8 cellular contexts compared by ENCODE assay signal in genomic region chr1:100352267-100353072, GRCh38. TPM values are rescaled to one million over a fixed set of nuclear protein-coding genes. Genes with fewer than 3 reads are reported as not detected.
A peak's percentile ranks its signal among the peaks of the same experiment; 100 is the strongest.
DNase-seq lines count a peak whose midpoint lies in the region; ATAC-seq, FAIRE-seq and TF ChIP-seq lines count a peak whose summit lies in the region.

Gene CDC14A (plus strand): TSS chr1:100352506. CDS start chr1:100352955, 449 bp downstream.

- intact Hi-C loops in Caco-2 (cut with micrococcal nuclease; ENCODE audit: unreplicated experiment) = loop anchor here (1.0 to 5.0 kb wide), 4 partner anchors 32 to 220 kb away; partner anchors contain the start of genes SASS6 and TRMT13

- BruUV-seq in Caco-2 (replicated peaks; lab: Mats Ljungman, UMichigan) = no TSS peak

- H3K27me3 ChIP-seq in Caco-2 (replicated peaks; ENCODE audit: control insufficient read depth, insufficient read depth, low read length) = no peaks in the 10 kb centered on the region

- no peaks in the 10 kb centered on the region for H3K36me3 ChIP-seq in Caco-2 (ENCODE audit: control insufficient read depth, insufficient read depth, low read length)

- POLR2A ChIA-PET in Caco-2 (lab: Charles Lee) = interaction anchor here (1.1 to 1.2 kb wide), 2 partner anchors 32 to 87 kb away, joined by 3 to 4 read pairs; partner anchors contain the start of gene RTCA

- H3K9me3 ChIP-seq in Caco-2 = no peaks in the 10 kb centered on the region

- no peaks in the 10 kb centered on the region for H3K27me3 Mint-ChIP-seq in Caco-2 (ENCODE audit: insufficient read depth, unreplicated experiment)
- H3K27me3 Mint-ChIP-seq in mesothelial cell of epicardium (ENCODE audit: low read depth) = no peaks in the 10 kb centered on the region

- H3K4me1 Mint-ChIP-seq in Caco-2 (ENCODE audit: low read depth, unreplicated experiment) (peaks cover 34% of the 10 kb centered on the region), mesothelial cell of epicardium (peaks cover 41% of the 10 kb centered on the region)

- H3K4me3 Mint-ChIP-seq in Caco-2 (ENCODE audit: unreplicated experiment) (peak within 1 kb of the TSS; percentile 95), mesothelial cell of epicardium (peak within 1 kb of the TSS; percentile 82)

- peak within 1 kb of the TSS; percentile 94 for H3K27ac Mint-ChIP-seq in Caco-2 (ENCODE audit: unreplicated experiment)
- peak within 1 kb of the TSS; percentile 97 for H3K27ac Mint-ChIP-seq in mesothelial cell of epicardium

- no peak for TF ChIP-seq CTCF in Caco-2 (IDR thresholded peaks at IDR 0.05; ENCODE audit: insufficient read depth in 1 of 2, low read depth in 1 of 2, low read length in 1 of 2, severe bottlenecking in 1 of 2, unreplicated experiment in 1 of 2)
- no peak for TF ChIP-seq CTCF in mesothelial cell of epicardium (IDR thresholded peaks at IDR 0.05; ENCODE audit: unreplicated experiment)

- H3K36me3 Mint-ChIP-seq in Caco-2 (ENCODE audit: insufficient read depth, unreplicated experiment) (peaks cover 20% of the 10 kb centered on the region), mesothelial cell of epicardium (no peaks in the 10 kb centered on the region)

- peak within 1 kb of the TSS; percentile 86 for H3K4me3 ChIP-seq in Caco-2 (ENCODE audit: low read depth, low read length)

- peaks cover 15% of the 10 kb centered on the region for H3K4me1 ChIP-seq in Caco-2

- peak; percentile 88 to 94 for DNase-seq in Caco-2
- peak; percentile 86 for DNase-seq in HTR-8/SVneo (ENCODE audit: insufficient read length, low spot score)
- peak; percentile 96 for DNase-seq in NOMO-1 treated with dmso at 0.1 percent for 144 hours (lab: John Stamatoyannopoulos, UW; ENCODE audit: unreplicated experiment)
- peak; percentile 61 for DNase-seq in activated CD8-positive, alpha-beta memory T cell treated with anti-CD3 and anti-CD28 coated beads, Interleukin-2, amount 50 U/mL, for 1 hour (ENCODE audit: extremely low read depth)
- DNase-seq in mesothelial cell of epicardium (ENCODE audit: low spot score in 2 of 2, unreplicated experiment in 2 of 2) = peak; percentile 77 to 83
- peak; percentile 81 to 86 for DNase-seq in stimulated activated CD8-positive, alpha-beta memory T cell treated with anti-CD3 and anti-CD28 coated beads, Interleukin-15, amount 100 ng/mL, for 48 hours (ENCODE audit: low read depth in 2 of 2)

- H3K9me3 Mint-ChIP-seq in Caco-2 (ENCODE audit: unreplicated experiment) (no peaks in the 10 kb centered on the region), mesothelial cell of epicardium (no peaks in the 10 kb centered on the region)

- in situ Hi-C loops in endometrial microvascular endothelial cells (cut with HindIII; ENCODE audit: inconsistent ontology term, low pct_unique_long_range_greater_than_20kb, low sequenced_read_pairs) = no loop called here

- peak; percentile 60 for ATAC-seq in GM21367 (IDR thresholded peaks at IDR 0.05; ENCODE audit: unreplicated experiment)

- no peak for FAIRE-seq in HTR-8/SVneo (lab: Jason Lieb, UNC)

- CTCF ChIA-PET in Caco-2 (lab: Charles Lee) = interaction anchor here (0.5 to 1.2 kb wide), 3 partner anchors 84 to 107 kb away, joined by 4 to 5 read pairs (median 5); no protein-coding TSS in a partner anchor

RNA-seq across cellular contexts. Expression of gene CDC14A, which starts in this region (rescaled TPM):
- total RNA-seq in Caco-2 (2022) (7.3 and 7.4 TPM in 2 replicates), endometrial microvascular endothelial cells (ENCODE audit: inconsistent ontology term) (10.0 TPM), mesothelial cell of epicardium (19.5 to 21.4 TPM (median 20.1 TPM) in 3 replicates)

Comparison
In these comparisons a context has a peak if more than half of its experiments do, and no peak if none do; other contexts are left out.
1. Peak in every context shown above with its lines: DNase-seq, ATAC-seq and H3K4me3 ChIP-seq.